1 cellular context compared by ENCODE assay signal in the genomic region with DNA sequence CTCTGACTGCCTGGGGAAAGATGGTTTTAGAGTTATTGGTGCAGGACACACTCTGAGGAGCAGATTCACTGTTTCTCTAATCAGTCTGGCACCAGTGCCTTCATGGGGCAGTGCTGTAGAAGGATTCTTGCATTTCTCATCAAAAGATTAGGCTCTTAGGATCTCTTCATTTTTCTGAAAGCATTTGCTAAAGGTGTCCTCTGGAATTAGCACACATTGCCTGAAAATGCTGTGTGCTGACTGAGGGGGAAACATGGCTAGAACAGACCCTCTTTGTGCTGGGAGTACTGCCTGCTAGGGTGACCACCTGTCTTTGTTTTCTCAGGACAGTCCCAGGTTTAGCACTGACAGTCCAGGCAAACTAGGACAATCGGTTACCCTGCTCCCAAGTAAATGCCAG.
TF ChIP-seq lines count a peak whose summit lies in the region.

No MANE protein-coding gene starts in this region.

TF ChIP-seq in GM23338, 12 proteins besides CTCF, POLR2A, EP300 and RAD21 (continued from another document):
- TF ChIP-seq, protein P1, sequence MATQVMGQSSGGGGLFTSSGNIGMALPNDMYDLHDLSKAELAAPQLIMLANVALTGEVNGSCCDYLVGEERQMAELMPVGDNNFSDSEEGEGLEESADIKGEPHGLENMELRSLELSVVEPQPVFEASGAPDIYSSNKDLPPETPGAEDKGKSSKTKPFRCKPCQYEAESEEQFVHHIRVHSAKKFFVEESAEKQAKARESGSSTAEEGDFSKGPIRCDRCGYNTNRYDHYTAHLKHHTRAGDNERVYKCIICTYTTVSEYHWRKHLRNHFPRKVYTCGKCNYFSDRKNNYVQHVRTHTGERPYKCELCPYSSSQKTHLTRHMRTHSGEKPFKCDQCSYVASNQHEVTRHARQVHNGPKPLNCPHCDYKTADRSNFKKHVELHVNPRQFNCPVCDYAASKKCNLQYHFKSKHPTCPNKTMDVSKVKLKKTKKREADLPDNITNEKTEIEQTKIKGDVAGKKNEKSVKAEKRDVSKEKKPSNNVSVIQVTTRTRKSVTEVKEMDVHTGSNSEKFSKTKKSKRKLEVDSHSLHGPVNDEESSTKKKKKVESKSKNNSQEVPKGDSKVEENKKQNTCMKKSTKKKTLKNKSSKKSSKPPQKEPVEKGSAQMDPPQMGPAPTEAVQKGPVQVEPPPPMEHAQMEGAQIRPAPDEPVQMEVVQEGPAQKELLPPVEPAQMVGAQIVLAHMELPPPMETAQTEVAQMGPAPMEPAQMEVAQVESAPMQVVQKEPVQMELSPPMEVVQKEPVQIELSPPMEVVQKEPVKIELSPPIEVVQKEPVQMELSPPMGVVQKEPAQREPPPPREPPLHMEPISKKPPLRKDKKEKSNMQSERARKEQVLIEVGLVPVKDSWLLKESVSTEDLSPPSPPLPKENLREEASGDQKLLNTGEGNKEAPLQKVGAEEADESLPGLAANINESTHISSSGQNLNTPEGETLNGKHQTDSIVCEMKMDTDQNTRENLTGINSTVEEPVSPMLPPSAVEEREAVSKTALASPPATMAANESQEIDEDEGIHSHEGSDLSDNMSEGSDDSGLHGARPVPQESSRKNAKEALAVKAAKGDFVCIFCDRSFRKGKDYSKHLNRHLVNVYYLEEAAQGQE (IDR thresholded peaks at IDR 0.05; ENCODE audit: unreplicated experiment) = no peak
- TF ChIP-seq CREB1 (CRISPR knock-in tag; IDR thresholded peaks at IDR 0.05; ENCODE audit: low read depth) = no peak
- TF ChIP-seq ZNF331 (CRISPR knock-in tag; IDR thresholded peaks at IDR 0.05; ENCODE audit: low read depth) = no peak
- no peak for TF ChIP-seq JUNB (IDR thresholded peaks at IDR 0.05; ENCODE audit: unreplicated experiment)
- no peak for TF ChIP-seq STAT1 (IDR thresholded peaks at IDR 0.05; ENCODE audit: unreplicated experiment)
- no peak for TF ChIP-seq ZNF114 (CRISPR knock-in tag; IDR thresholded peaks at IDR 0.05)
- TF ChIP-seq POLR2AphosphoS5 (IDR thresholded peaks at IDR 0.05; ENCODE audit: low read depth) = no peak
- TF ChIP-seq, protein P2, sequence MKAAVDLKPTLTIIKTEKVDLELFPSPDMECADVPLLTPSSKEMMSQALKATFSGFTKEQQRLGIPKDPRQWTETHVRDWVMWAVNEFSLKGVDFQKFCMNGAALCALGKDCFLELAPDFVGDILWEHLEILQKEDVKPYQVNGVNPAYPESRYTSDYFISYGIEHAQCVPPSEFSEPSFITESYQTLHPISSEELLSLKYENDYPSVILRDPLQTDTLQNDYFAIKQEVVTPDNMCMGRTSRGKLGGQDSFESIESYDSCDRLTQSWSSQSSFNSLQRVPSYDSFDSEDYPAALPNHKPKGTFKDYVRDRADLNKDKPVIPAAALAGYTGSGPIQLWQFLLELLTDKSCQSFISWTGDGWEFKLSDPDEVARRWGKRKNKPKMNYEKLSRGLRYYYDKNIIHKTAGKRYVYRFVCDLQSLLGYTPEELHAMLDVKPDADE (IDR thresholded peaks at IDR 0.05) = no peak
TF ChIP-seq in GM23338: peak in this region for 0.
